Comparison of ENCODE assay signal across 1 cellular context in the genomic region with DNA sequence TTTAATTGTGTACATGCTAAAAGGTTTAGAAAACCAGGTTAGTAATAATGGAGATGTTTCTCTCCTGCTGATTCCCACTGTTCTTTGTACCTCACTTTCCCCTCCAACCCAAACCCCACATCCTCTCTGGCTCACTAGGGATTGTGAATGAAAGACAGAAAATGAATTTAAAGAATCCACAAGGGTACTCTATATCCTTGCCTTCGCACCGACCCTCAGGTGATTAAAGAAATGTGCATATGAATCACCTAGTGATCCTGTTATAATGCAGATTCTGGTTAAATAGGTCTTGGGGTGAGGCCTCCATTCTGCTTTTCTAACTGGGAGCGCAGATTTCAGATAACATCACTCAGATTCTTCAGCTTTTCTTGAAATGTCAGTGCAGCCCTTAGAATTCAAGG.
TF ChIP-seq lines count a peak whose summit lies in the region.

No MANE protein-coding gene starts in this region.

TF ChIP-seq in H1, 55 proteins besides CTCF, POLR2A, EP300 and RAD21 (continued from another document):
- TF ChIP-seq, protein P1, sequence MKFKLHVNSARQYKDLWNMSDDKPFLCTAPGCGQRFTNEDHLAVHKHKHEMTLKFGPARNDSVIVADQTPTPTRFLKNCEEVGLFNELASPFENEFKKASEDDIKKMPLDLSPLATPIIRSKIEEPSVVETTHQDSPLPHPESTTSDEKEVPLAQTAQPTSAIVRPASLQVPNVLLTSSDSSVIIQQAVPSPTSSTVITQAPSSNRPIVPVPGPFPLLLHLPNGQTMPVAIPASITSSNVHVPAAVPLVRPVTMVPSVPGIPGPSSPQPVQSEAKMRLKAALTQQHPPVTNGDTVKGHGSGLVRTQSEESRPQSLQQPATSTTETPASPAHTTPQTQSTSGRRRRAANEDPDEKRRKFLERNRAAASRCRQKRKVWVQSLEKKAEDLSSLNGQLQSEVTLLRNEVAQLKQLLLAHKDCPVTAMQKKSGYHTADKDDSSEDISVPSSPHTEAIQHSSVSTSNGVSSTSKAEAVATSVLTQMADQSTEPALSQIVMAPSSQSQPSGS (IDR thresholded peaks at IDR 0.05; ENCODE audit: low read length): peak; percentile 71; the same call in 1 of the 2 replicates
- TF ChIP-seq ZNF274 (IDR thresholded peaks at IDR 0.05; ENCODE audit: borderline replicate concordance, extremely low read depth, low read length): peak; percentile 25; the same call in 1 of the 2 replicates
